ENCODE assay signal across 22 cellular contexts in the genomic region with DNA sequence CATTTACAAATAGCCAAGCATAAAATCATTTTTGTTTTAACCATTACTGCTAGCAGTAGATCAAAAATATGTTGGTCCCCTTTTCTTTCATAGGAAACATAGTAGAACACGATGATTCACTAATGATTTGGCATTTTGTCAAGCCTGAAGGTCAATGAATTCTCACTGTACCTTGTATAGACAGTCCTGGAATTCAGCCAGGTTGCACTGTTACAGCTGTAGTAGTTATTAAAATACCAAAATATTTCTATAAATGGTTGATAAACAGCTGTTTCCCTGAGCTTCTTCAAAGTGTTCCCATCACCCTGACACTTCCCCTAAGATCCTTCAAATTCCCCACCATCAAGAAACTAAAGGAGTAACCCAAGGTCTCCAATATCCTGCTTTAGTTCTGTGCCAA.
DNase-seq lines count a peak whose midpoint lies in the region; ATAC-seq, FAIRE-seq and TF ChIP-seq lines count a peak whose summit lies in the region.
"Had no signal": no experiment of that assay in that cellular context is flagged by ENCODE, and none has a peak within 500 bp of the region (broad histone marks: within the 10 kb centered on the region; RNA-seq: fewer than 3 reads in every experiment).

No MANE protein-coding gene starts in this region.

- H3K27me3 ChIP-seq in heart right ventricle = no peaks in the 10 kb centered on the region
- H3K27me3 ChIP-seq: ovary, Peyer's patch had no signal

- H3K9ac ChIP-seq in kidney (ENCODE audit: low read length in 2 of 2) = no peak overlapping the region

- H3K4me1 ChIP-seq in heart right ventricle = peaks cover 0 to 23% (median 11%) of the 10 kb centered on the region in 9 donors
- no peaks in the 10 kb centered on the region for H3K4me1 ChIP-seq in kidney (ENCODE audit: control insufficient read depth in 1 of 2, insufficient read depth in 1 of 2, low read depth in 1 of 2, low read length in 2 of 2)
- H3K4me1 ChIP-seq: Peyer's patch had no signal

- TF ChIP-seq CTCF in heart right ventricle (IDR thresholded peaks at IDR 0.05) (no peak), kidney (IDR thresholded peaks at IDR 0.05; ENCODE audit: borderline replicate concordance, extremely low read depth, insufficient read depth) (no peak)

- H3K36me3 ChIP-seq in heart right ventricle (peaks cover 0 to 21% (median 0%) of the 10 kb centered on the region in 9 donors), kidney (ENCODE audit: control insufficient read depth in 1 of 2, insufficient read depth in 2 of 2, low read length in 2 of 2) (no peaks in the 10 kb centered on the region)
- H3K36me3 ChIP-seq: ovary, Peyer's patch had no signal

- intact Hi-C loops in heart right ventricle (cut with DNase I) = no loop called here
- intact Hi-C loops in cardiac septum (cut with DNase I) = no loop called here
- intact Hi-C loops in kidney (cut with DNase I) = no loop called here

- no peak for FAIRE-seq in kidney (lab: Jason Lieb, UNC)

- H3K9me3 ChIP-seq in heart right ventricle (peaks cover 0 to 14% (median 0%) of the 10 kb centered on the region in 11 donors), kidney (ENCODE audit: control insufficient read depth in 1 of 2, low read length in 2 of 2) (no peaks in the 10 kb centered on the region)
- H3K9me3 ChIP-seq: ovary, Peyer's patch had no signal

- DNase-seq in heart right ventricle (peak in 1 of 2 donors; percentile 48), cardiac septum (ENCODE audit: low spot score) (no peak), amniotic epithelial cell (ENCODE audit: low read depth) (peak; percentile 55), glomerular visceral epithelial cell (ENCODE audit: extremely low spot score) (peak; percentile 16), kidney (no peak), NCI-H1436 treated with DMSO at 0.1 percent for 48 hours (lab: John Stamatoyannopoulos, UW) (no peak)
- DNase-seq in activated CD4-positive, alpha-beta T cell treated with anti-CD3 and anti-CD28 coated beads for 1 hour = no peak
- DNase-seq: activated CD4-positive, alpha-beta memory T cell treated with anti-CD3 and anti-CD28 coated beads, Interleukin-2, amount 10 ng/mL, durations not matched to agents 7 days and 5 days; activated T-cell treated with anti-CD3 and anti-CD28 coated beads, Interleukin-2, amount 50 U/mL, for 48 hours; central memory CD4-positive, alpha-beta T cell; effector memory CD4-positive, alpha-beta T cell; Kasumi-1; NCI-H187 treated with DMSO at 0.1 percent for 48 hours; NCI-H82; ovary; Peyer's patch; stimulated activated CD4-positive, alpha-beta T cell treated with anti-CD3 and anti-CD28 coated beads, Interleukin-4, amount 100 ng/mL, for 24 hours; substantia nigra had no signal

- 0 to 2% methylated on average over 1 of the region's 1 CpG for WGBS in heart right ventricle, 2 donors

- ATAC-seq in heart right ventricle = peak; percentile 23 to 88 (median 48)
- no peak for ATAC-seq in GM19395 (IDR thresholded peaks at IDR 0.05; ENCODE audit: unreplicated experiment)
- ATAC-seq: activated naive CD4-positive, alpha-beta T cell treated with anti-CD3 and anti-CD28 coated beads, Interleukin-2, amount 50 U/mL, for 72 hours; HCT116 had no signal

- H3K4me3 ChIP-seq in heart right ventricle = no peak overlapping the region
- no peak overlapping the region for H3K4me3 ChIP-seq in kidney (ENCODE audit: low read length in 2 of 2)
- H3K4me3 ChIP-seq: ovary, Peyer's patch, skin epidermis had no signal

- H3K27ac ChIP-seq in heart right ventricle (peak overlapping the region in 4 of 10 donors; percentile 5 to 55 (median 35)), kidney (ENCODE audit: low read depth in 2 of 2, low read length in 2 of 2) (no peak overlapping the region)
- H3K27ac ChIP-seq: ovary, Peyer's patch, skin epidermis had no signal

Comparison
In these comparisons a context has a peak if more than half of its experiments do, and no peak if none do; other contexts are left out.
1. DNase-seq: peak in amniotic epithelial cell (single experiment) and glomerular visceral epithelial cell (single experiment); none in cardiac septum (single experiment), activated CD4-positive, alpha-beta T cell treated with anti-CD3 and anti-CD28 coated beads for 1 hour (single experiment), kidney (single experiment) and NCI-H1436 treated with DMSO at 0.1 percent for 48 hours (single experiment).